ENCODE assay signal across 17 cellular contexts in genomic region chr3:186354100-186354499, GRCh38. TPM values are rescaled to one million over a fixed set of nuclear protein-coding genes. Genes with fewer than 3 reads are reported as not detected.
DNase-seq lines count a peak whose midpoint lies in the region; ATAC-seq and TF ChIP-seq lines count a peak whose summit lies in the region.
"Had no signal": no experiment of that assay in that cellular context is flagged by ENCODE, and none has a peak within 500 bp of the region (broad histone marks: within the 10 kb centered on the region; RNA-seq: fewer than 3 reads in every experiment).

No MANE protein-coding gene starts in this region.

- H3K36me3 Mint-ChIP-seq in effector memory CD8-positive, alpha-beta T cell (ENCODE audit: insufficient read depth): no peaks in the 10 kb centered on the region

- ATAC-seq in activated CD4-positive, CD25-positive, alpha-beta regulatory T cell treated with anti-CD3 and anti-CD28 coated beads, Interleukin-2, amount 50 U/mL, for 24 hours: no peak
- no peak for ATAC-seq in effector memory CD8-positive, alpha-beta T cell (replicated peaks)

- no peak overlapping the region for H3K27ac Mint-ChIP-seq in effector memory CD8-positive, alpha-beta T cell

- H3K27me3 ChIP-seq in esophagus muscularis mucosa (no peaks in the 10 kb centered on the region), stomach (peaks cover 0 to 6% (median 0%) of the 10 kb centered on the region in 3 donors)

- TF ChIP-seq EP300 in esophagus muscularis mucosa (IDR thresholded peaks at IDR 0.05): no peak
- TF ChIP-seq EP300 in stomach (IDR thresholded peaks at IDR 0.05): no peak

- peaks cover 0 to 1% of the 10 kb centered on the region in 2 donors for H3K9me3 Mint-ChIP-seq in effector memory CD8-positive, alpha-beta T cell

- H3K27me3 Mint-ChIP-seq in effector memory CD8-positive, alpha-beta T cell: peaks cover 39 to 55% of the 10 kb centered on the region in 2 donors

- 40% methylated on average over 5 of the region's 5 CpGs for WGBS in esophagus muscularis mucosa
- 44 to 51% methylated on average over 3 to 5 of the region's 5 CpGs for WGBS in mesodermal cell (ENCODE audit: insufficient coverage in 2 of 2), 2 experiments
- 47 to 60% (median 51%) methylated on average over 5 of the region's 5 CpGs for WGBS in stomach, 5 donors

- H3K27ac ChIP-seq in esophagus muscularis mucosa (replicated peaks in 1 of 4): peak overlapping the region; percentile 15 to 61 (median 57)
- H3K27ac ChIP-seq in mesodermal cell (ENCODE audit: low read depth, low read length, severe bottlenecking): peak overlapping the region; percentile 72
- peak overlapping the region in 1 of 5 donors; percentile 54 for H3K27ac ChIP-seq in stomach
- H3K27ac ChIP-seq: PC-9, SJSA1 had no signal

- no peak for TF ChIP-seq CTCF in esophagus muscularis mucosa (IDR thresholded peaks at IDR 0.05)
- no peak for TF ChIP-seq CTCF in stomach (IDR thresholded peaks at IDR 0.05)

- H3K4me3 ChIP-seq in esophagus muscularis mucosa (no peak overlapping the region), mesodermal cell (ENCODE audit: extremely low read depth, insufficient read depth, low read length, poor library complexity, severe bottlenecking) (no peak overlapping the region), stomach (no peak overlapping the region)
- H3K4me3 ChIP-seq: PC-9, SJSA1 had no signal

- no peaks in the 10 kb centered on the region for H3K4me1 Mint-ChIP-seq in effector memory CD8-positive, alpha-beta T cell (ENCODE audit: low read depth in 2 of 2)

- H3K4me1 ChIP-seq in esophagus muscularis mucosa: peaks cover 8 to 93% (median 78%) of the 10 kb centered on the region in 4 donors
- peaks cover 13% of the 10 kb centered on the region for H3K4me1 ChIP-seq in mesodermal cell (ENCODE audit: control insufficient read depth, insufficient read depth, low read length, poor library complexity, severe bottlenecking)
- peaks cover 0 to 8% (median 2%) of the 10 kb centered on the region in 4 donors for H3K4me1 ChIP-seq in stomach
- H3K4me1 ChIP-seq: SJSA1 had no signal

- H3K4me3 Mint-ChIP-seq in effector memory CD8-positive, alpha-beta T cell: no peak overlapping the region

- H3K36me3 ChIP-seq in esophagus muscularis mucosa: no peaks in the 10 kb centered on the region
- no peaks in the 10 kb centered on the region for H3K36me3 ChIP-seq in mesodermal cell (ENCODE audit: control insufficient read depth, insufficient read depth, low read length)
- no peaks in the 10 kb centered on the region for H3K36me3 ChIP-seq in stomach
- H3K36me3 ChIP-seq: SJSA1 had no signal

- H3K9me3 ChIP-seq in esophagus muscularis mucosa: no peaks in the 10 kb centered on the region
- H3K9me3 ChIP-seq in mesodermal cell (ENCODE audit: control insufficient read depth, low read length): no peaks in the 10 kb centered on the region
- no peaks in the 10 kb centered on the region for H3K9me3 ChIP-seq in stomach
- H3K9me3 ChIP-seq: SJSA1 had no signal

- TF ChIP-seq POLR2A in esophagus muscularis mucosa (IDR thresholded peaks at IDR 0.05; ENCODE audit: low read depth) (no peak), stomach (IDR thresholded peaks at IDR 0.05) (no peak)

- intact Hi-C loops in esophagus muscularis mucosa (cut with DNase I) (no loop called here), stomach (cut with DNase I; ENCODE audit: low total_unique reads) (no loop called here)

- peak; percentile 38 for DNase-seq in EL
- peak; percentile 47 for DNase-seq in esophagus muscularis mucosa (ENCODE audit: extremely low spot score)
- no peak for DNase-seq in stomach
- no peak for DNase-seq in T1000 (lab: John Stamatoyannopoulos, UW)
- DNase-seq in effector memory CD8-positive, alpha-beta T cell: no peak
- DNase-seq: DMS 273 treated with DMSO at 0.1 percent for 48 hours, DND-41, GF-D8, IMR-90, NCI-H1417, NCI-H187 treated with DMSO at 0.1 percent for 48 hours, NCI-H226, NCI-H524 treated with DMSO at 0.1 percent for 48 hours, PC-9 had no signal

RNA-seq across cellular contexts. Expression of gene DGKG, which starts 7.9 kb away (rescaled TPM):
- total RNA-seq in esophagus muscularis mucosa: 100 to 1,000 TPM in 2 of 4 donors, 10 to 100 TPM in 2; 75.0 to 169 (median 104) TPM
- 0.81 TPM for polyA plus RNA-seq in mesodermal cell (2013, experiment 1 of 2)
- 0.91 TPM for polyA plus RNA-seq in mesodermal cell (2013, experiment 2 of 2)
- total RNA-seq in stomach: 10 to 100 TPM in 2 of 5 donors, 1 to 10 TPM in 2, under 1 TPM in 1; 0.72 to 26.3 (median 4.6) TPM
- 1 to 10 TPM in 2 of 3 donors, under 1 TPM in 1; 0.12 to 3.3 (median 2.1) TPM for polyA plus RNA-seq in stomach

Comparison
In these comparisons a context has a peak if more than half of its experiments do, and no peak if none do; other contexts are left out.
1. DNase-seq: peak in EL (single experiment) and esophagus muscularis mucosa (single experiment); none in stomach (single experiment), T1000 (single experiment) and effector memory CD8-positive, alpha-beta T cell (0 of 3).